In genomic region chr1:220711086-220711809, GRCh38 we compare ENCODE assay signal across 1 cellular context.
TF ChIP-seq lines count a peak whose summit lies in the region.

No MANE protein-coding gene starts in this region.

TF ChIP-seq in HepG2, 621 proteins besides CTCF, POLR2A, EP300 and RAD21 (continued from another document and continues in another):
- TF ChIP-seq ZNF414 (CRISPR knock-in tag; IDR thresholded peaks at IDR 0.05) (no peak), HMG20A (CRISPR knock-in tag; IDR thresholded peaks at IDR 0.05; ENCODE audit: borderline replicate concordance) (peak; percentile 61; the same call in 1 of the 2 replicates), FOXP4 (CRISPR knock-in tag; IDR thresholded peaks at IDR 0.05) (peak; percentile 67), ZNF616 (CRISPR knock-in tag; IDR thresholded peaks at IDR 0.05; ENCODE audit: low read depth) (no peak), ZBTB8A (CRISPR knock-in tag; IDR thresholded peaks at IDR 0.05; ENCODE audit: borderline replicate concordance, low read depth) (no peak), IKZF5 (CRISPR knock-in tag; IDR thresholded peaks at IDR 0.05) (no peak), NFE2 (CRISPR knock-in tag; IDR thresholded peaks at IDR 0.05) (no peak), BCL6 (CRISPR knock-in tag; IDR thresholded peaks at IDR 0.05) (peak; percentile 55), ZNF691 (CRISPR knock-in tag; IDR thresholded peaks at IDR 0.05; ENCODE audit: borderline replicate concordance, low read depth) (no peak), TIGD3 (CRISPR knock-in tag; IDR thresholded peaks at IDR 0.05; ENCODE audit: borderline replicate concordance) (no peak), ZBTB10 (CRISPR knock-in tag; IDR thresholded peaks at IDR 0.05; ENCODE audit: borderline replicate concordance) (no peak), FOXP1 (IDR thresholded peaks at IDR 0.05) (no peak), FOXP1 (CRISPR knock-in tag; IDR thresholded peaks at IDR 0.05) (0 out of 2 replicates have a peak, but pooled peaks have one; percentile 20), HNF1B (CRISPR knock-in tag; IDR thresholded peaks at IDR 0.05) (peak; percentile 55; the same call in 1 of the 2 replicates), SIN3B (IDR thresholded peaks at IDR 0.05; ENCODE audit: low read length) (no peak), NR2F2 (IDR thresholded peaks at IDR 0.05; ENCODE audit: borderline replicate concordance, low read depth) (0 out of 2 replicates have a peak, but pooled peaks have one; percentile 55), ZNF367 (CRISPR knock-in tag; IDR thresholded peaks at IDR 0.05; ENCODE audit: borderline replicate concordance) (no peak), ZNF7 (CRISPR knock-in tag; IDR thresholded peaks at IDR 0.05) (no peak), FLYWCH1 (CRISPR knock-in tag; IDR thresholded peaks at IDR 0.05) (no peak), ZC3H4 (CRISPR knock-in tag; IDR thresholded peaks at IDR 0.05; ENCODE audit: borderline replicate concordance) (no peak), ZNF232 (CRISPR knock-in tag; IDR thresholded peaks at IDR 0.05; ENCODE audit: borderline replicate concordance) (no peak), LRRFIP1 (CRISPR knock-in tag; conservative IDR thresholded peaks at IDR 0.05) (no peak), MED13 (CRISPR knock-in tag; IDR thresholded peaks at IDR 0.05) (no peak), FUBP1 (CRISPR knock-in tag; IDR thresholded peaks at IDR 0.05; ENCODE audit: borderline replicate concordance) (no peak), ZMYM4 (CRISPR knock-in tag; IDR thresholded peaks at IDR 0.05) (peak; percentile 46; the same call in 1 of the 2 replicates), ARNT (IDR thresholded peaks at IDR 0.05) (no peak), HNF1A (IDR thresholded peaks at IDR 0.05; ENCODE audit: low read depth) (no peak), HNF1A (CRISPR knock-in tag; IDR thresholded peaks at IDR 0.05; ENCODE audit: borderline replicate concordance) (peak; percentile 68; the same call in 1 of the 2 replicates), TERF1 (CRISPR knock-in tag; IDR thresholded peaks at IDR 0.05) (no peak), GLI4 (CRISPR knock-in tag; IDR thresholded peaks at IDR 0.05; ENCODE audit: borderline replicate concordance) (no peak), TARDBP (CRISPR knock-in tag; IDR thresholded peaks at IDR 0.05) (0 out of 2 replicates have a peak, but pooled peaks have one; percentile 38), GABPB1 (CRISPR knock-in tag; IDR thresholded peaks at IDR 0.05) (no peak), ZNF24 (IDR thresholded peaks at IDR 0.05) (no peak), SALL1 (CRISPR knock-in tag; IDR thresholded peaks at IDR 0.05) (peak; percentile 69), ZNF660 (CRISPR knock-in tag; IDR thresholded peaks at IDR 0.05; ENCODE audit: borderline replicate concordance, low read depth) (no peak)
